In the genomic region with DNA sequence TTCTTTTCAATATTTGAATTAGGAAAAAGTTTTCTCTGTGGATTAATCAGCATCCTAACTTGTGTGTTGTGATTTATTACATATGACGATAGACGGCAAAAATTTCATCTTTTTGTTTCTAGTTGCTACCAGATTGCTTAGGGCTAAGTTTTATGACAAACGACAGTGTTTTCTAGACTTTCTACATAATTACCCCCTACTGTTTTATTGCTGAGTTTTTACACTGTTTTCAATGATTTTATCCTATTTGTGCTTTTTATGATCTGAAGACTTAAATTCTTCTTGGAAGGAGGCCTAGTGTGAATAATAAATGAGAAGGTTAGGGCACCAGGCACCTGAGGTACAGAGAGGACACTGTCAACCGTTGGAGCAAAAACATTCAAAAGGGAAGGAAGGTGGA, we compare ENCODE assay signal across 20 cellular contexts.
DNase-seq lines count a peak whose midpoint lies in the region; ATAC-seq, FAIRE-seq and TF ChIP-seq lines count a peak whose summit lies in the region.
"Had no signal": no experiment of that assay in that cellular context is flagged by ENCODE, and none has a peak within 500 bp of the region (broad histone marks: within the 10 kb centered on the region; RNA-seq: fewer than 3 reads in every experiment).

No MANE protein-coding gene starts in this region.

- CTCF ChIA-PET in HEK293 (lab: Yijun Ruan, JAX): interaction anchor here (0.9 kb wide), 1 partner anchor 31 kb away, joined by 3 read pairs; no protein-coding TSS in a partner anchor

- ATAC-seq in GM21723 (IDR thresholded peaks at IDR 0.05; ENCODE audit: unreplicated experiment): no peak
- ATAC-seq: CD8-positive, alpha-beta T cell; GM12878 had no signal

- H3K4me3 Mint-ChIP-seq in activated naive CD8-positive, alpha-beta T cell treated with anti-CD3 and anti-CD28 coated beads for 36 hours: no peak overlapping the region
- H3K4me3 Mint-ChIP-seq: B cell; CD4-positive, alpha-beta T cell; CD8-positive, alpha-beta T cell had no signal

- POLR2A ChIA-PET in HEK293 (lab: Yijun Ruan, JAX): no interaction called here

- TF ChIP-seq CTCF in HEK293 (tag by site-specific recombination; IDR thresholded peaks at IDR 0.05): no peak
- no peak for TF ChIP-seq CTCF in fibroblast of villous mesenchyme (IDR thresholded peaks at IDR 0.05; ENCODE audit: insufficient read depth, low read depth, low read length)

- peak; percentile 31 for DNase-seq in fibroblast of villous mesenchyme (ENCODE audit: low read depth)
- no peak for DNase-seq in activated naive CD8-positive, alpha-beta T cell treated with anti-CD3 and anti-CD28 coated beads for 36 hours
- no peak for DNase-seq in activated effector memory CD4-positive, alpha-beta T cell treated with Interleukin-2 at 50 U/mL for 16 hours
- DNase-seq: 8988T; AML-193; Caco-2; Calu3; CD4-positive, alpha-beta T cell; CD8-positive, alpha-beta T cell; DMS79 treated with DMSO at 0.1 percent for 48 hours; GDM1 had no signal

- peaks cover 27% of the 10 kb centered on the region for H3K36me3 Mint-ChIP-seq in activated naive CD8-positive, alpha-beta T cell treated with anti-CD3 and anti-CD28 coated beads for 36 hours

- H3K36me3 ChIP-seq in HEK293 (ENCODE audit: control insufficient read depth in 2 of 2, insufficient read depth in 1 of 2, low read length in 2 of 2): peaks cover 15 to 30% of the 10 kb centered on the region in 2 experiments

- H3K27ac Mint-ChIP-seq in activated naive CD8-positive, alpha-beta T cell treated with anti-CD3 and anti-CD28 coated beads for 36 hours: no peak overlapping the region
- H3K27ac Mint-ChIP-seq: B cell; CD4-positive, alpha-beta T cell; CD8-positive, alpha-beta T cell had no signal

- H3K4me1 ChIP-seq in HEK293 (ENCODE audit: control insufficient read depth, insufficient read depth, low read length): no peaks in the 10 kb centered on the region
- H3K4me1 ChIP-seq: BLaER1 treated with 17β-estradiol and CSF1 and Interleukin-3, amounts not matched to agents 10 nM and 100 nM; Caco-2 had no signal

- peaks cover 9% of the 10 kb centered on the region for H3K4me1 Mint-ChIP-seq in activated naive CD8-positive, alpha-beta T cell treated with anti-CD3 and anti-CD28 coated beads for 36 hours
- H3K4me1 Mint-ChIP-seq: B cell had no signal

- H3K4me3 ChIP-seq in HEK293 (ENCODE audit: low read depth, low read length): no peak overlapping the region
- H3K4me3 ChIP-seq in fibroblast of villous mesenchyme (ENCODE audit: low read depth, low read length): no peak overlapping the region
- H3K4me3 ChIP-seq: BLaER1 treated with 17β-estradiol and CSF1 and Interleukin-3, amounts not matched to agents 10 nM and 100 nM; GM12878 had no signal

- no peaks in the 10 kb centered on the region for H3K27me3 Mint-ChIP-seq in activated naive CD8-positive, alpha-beta T cell treated with anti-CD3 and anti-CD28 coated beads for 36 hours
- H3K27me3 Mint-ChIP-seq: B cell; CD4-positive, alpha-beta T cell had no signal

- H3K27ac ChIP-seq in HEK293 (ENCODE audit: extremely low read depth, low read depth, low read length): no peak overlapping the region
- H3K27ac ChIP-seq: BLaER1 treated with 17β-estradiol and CSF1 and Interleukin-3, amounts not matched to agents 10 nM and 100 nM; C4-2B had no signal

- no peaks in the 10 kb centered on the region for H3K9me3 ChIP-seq in HEK293 (ENCODE audit: control insufficient read depth, insufficient read depth, low read depth, low read length)

- FAIRE-seq in G401.6 (lab: Jason Lieb, UNC): peak; percentile 25
- FAIRE-seq: D721Med, GM12878, GM18507 had no signal

- peaks cover 5% of the 10 kb centered on the region for H3K9me3 Mint-ChIP-seq in activated naive CD8-positive, alpha-beta T cell treated with anti-CD3 and anti-CD28 coated beads for 36 hours

TF ChIP-seq in HEK293, 187 proteins besides CTCF, POLR2A, EP300 and RAD21 (continues in another document):
- TF ChIP-seq ZNF354C (tag by site-specific recombination; IDR thresholded peaks at IDR 0.05; ENCODE audit: borderline replicate concordance, low read depth) (no peak), ZNF518A (tag by site-specific recombination; conservative IDR thresholded peaks at IDR 0.05; ENCODE audit: low read depth) (no peak), BCL11B (tag by site-specific recombination; IDR thresholded peaks at IDR 0.05; ENCODE audit: low read depth) (peak; percentile 71), HIC1 (tag by site-specific recombination; IDR thresholded peaks at IDR 0.05) (peak; percentile 56), ZNF24 (tag by site-specific recombination; IDR thresholded peaks at IDR 0.05) (no peak), PRDM6 (tag by site-specific recombination; IDR thresholded peaks at IDR 0.05) (peak; percentile 86), FEZF1 (tag by site-specific recombination; IDR thresholded peaks at IDR 0.05) (peak; percentile 42), SP3 (tag by site-specific recombination; IDR thresholded peaks at IDR 0.05) (no peak), ZNF747 (tag by site-specific recombination; IDR thresholded peaks at IDR 0.05) (no peak), ZNF114 (tag by site-specific recombination; IDR thresholded peaks at IDR 0.05) (no peak), GLIS1 (tag by site-specific recombination; IDR thresholded peaks at IDR 0.05) (0 out of 2 replicates have a peak, but pooled peaks have one; percentile 22), ZBTB8A (tag by site-specific recombination; IDR thresholded peaks at IDR 0.05) (no peak)
